8 cellular contexts compared by ENCODE assay signal in genomic region chr22:36384766-36385400, GRCh38. TPM values are rescaled to one million over a fixed set of nuclear protein-coding genes. Genes with fewer than 3 reads are reported as not detected.
DNase-seq lines count a peak whose midpoint lies in the region; ATAC-seq, FAIRE-seq and TF ChIP-seq lines count a peak whose summit lies in the region.

No MANE protein-coding gene starts in this region.

- TF ChIP-seq CTCF in AG04449 (IDR thresholded peaks at IDR 0.05; ENCODE audit: insufficient read depth, low read length, missing control alignments) = no peak
- TF ChIP-seq CTCF in nephron progenitor cell (IDR thresholded peaks at IDR 0.05) = no peak

- H3K27ac Mint-ChIP-seq in T-helper 2 cell treated with Interferon-gamma antibody and Interleukin-4, amounts not matched to agents 5 μg/mL and 100 μg/mL, for 36 hours = peak overlapping the region; percentile 97
- peak overlapping the region; percentile 88 for H3K27ac Mint-ChIP-seq in nephron progenitor cell

- peak overlapping the region; percentile 94 for H3K4me3 Mint-ChIP-seq in T-helper 2 cell treated with Interferon-gamma antibody and Interleukin-4, amounts not matched to agents 5 μg/mL and 100 μg/mL, for 36 hours
- peak overlapping the region; percentile 86 for H3K4me3 Mint-ChIP-seq in nephron progenitor cell

- H3K36me3 Mint-ChIP-seq in T-helper 2 cell treated with Interferon-gamma antibody and Interleukin-4, amounts not matched to agents 5 μg/mL and 100 μg/mL, for 36 hours (ENCODE audit: low read depth) = peaks cover 50% of the 10 kb centered on the region
- peaks cover 6% of the 10 kb centered on the region for H3K36me3 Mint-ChIP-seq in nephron progenitor cell (ENCODE audit: low read depth)

- H3F3A ChIP-seq in GM23248 (ENCODE audit: insufficient read depth) = peaks cover 52% of the 10 kb centered on the region

- peaks cover 49% of the 10 kb centered on the region for H3K4me1 Mint-ChIP-seq in T-helper 2 cell treated with Interferon-gamma antibody and Interleukin-4, amounts not matched to agents 5 μg/mL and 100 μg/mL, for 36 hours (ENCODE audit: low read depth)
- H3K4me1 Mint-ChIP-seq in nephron progenitor cell = peaks cover 37% of the 10 kb centered on the region

- H3K79me2 ChIP-seq in GM23248 (ENCODE audit: insufficient read depth) = peaks cover 85% of the 10 kb centered on the region

- in situ Hi-C loops in GM23248 (cut with MboI) = no loop called here

- no peak overlapping the region for H2AFZ ChIP-seq in GM23248

- CTCF ChIA-PET in AG04449 (lab: Yijun Ruan, JAX) = interaction anchor here (1.0 to 5.4 kb wide), 4 partner anchors 18 to 102 kb away, joined by 3 to 69 read pairs (median 3); no protein-coding TSS in a partner anchor

- no peaks in the 10 kb centered on the region for H3K27me3 Mint-ChIP-seq in T-helper 2 cell treated with Interferon-gamma antibody and Interleukin-4, amounts not matched to agents 5 μg/mL and 100 μg/mL, for 36 hours (ENCODE audit: low read depth)
- no peaks in the 10 kb centered on the region for H3K27me3 Mint-ChIP-seq in nephron progenitor cell (ENCODE audit: low read depth, poor library complexity)

- H3K4me2 ChIP-seq in GM23248 (ENCODE audit: unreplicated experiment) = peak overlapping the region; percentile 88

- H3K4me1 ChIP-seq in GM23248 (ENCODE audit: insufficient read depth) = peaks cover 40% of the 10 kb centered on the region

- H4K20me1 ChIP-seq in GM23248 (ENCODE audit: insufficient read depth) = peaks cover 22% of the 10 kb centered on the region

- no peaks in the 10 kb centered on the region for H3K27me3 ChIP-seq in GM23248 (replicated peaks; ENCODE audit: insufficient read depth)

- H3K4me3 ChIP-seq in AG04449 (ENCODE audit: low read depth, low read length) (peak overlapping the region; percentile 93), GM23248 (peak overlapping the region; percentile 91)

- no peak for DNase-seq in AG04449 (ENCODE audit: low read depth, low spot score)
- peak; percentile 38 for DNase-seq in GM23248
- DNase-seq in T-helper 2 cell treated with Interferon-gamma antibody and Interleukin-4, amounts not matched to agents 5 μg/mL and 100 μg/mL, for 36 hours (ENCODE audit: low spot score) = no peak
- peak; percentile 26 for DNase-seq in nephron progenitor cell
- no peak for DNase-seq in left lobe of liver (ENCODE audit: low spot score)
- no peak for DNase-seq in DMS79 treated with DMSO at 0.1 percent for 48 hours (lab: John Stamatoyannopoulos, UW)

- WGBS in GM23248 (ENCODE audit: low coverage in 1 of 2, low lambda C conversion rate in 2 of 2, missing lambda C conversion rate in 2 of 2), 2 experiments = 9 to 12% methylated on average over 6 of the region's 6 CpGs

- FAIRE-seq in endometrium (lab: Jason Lieb, UNC) = peak; percentile 94

- no peaks in the 10 kb centered on the region for H3K9me2 ChIP-seq in GM23248 (ENCODE audit: insufficient read depth)

- no peaks in the 10 kb centered on the region for H3K9me3 ChIP-seq in GM23248 (ENCODE audit: low read depth)

- H3K27ac ChIP-seq in GM23248 = peak overlapping the region; percentile 82

- no peaks in the 10 kb centered on the region for H3K36me3 ChIP-seq in GM23248 (ENCODE audit: low read depth)

- POLR2A ChIA-PET in AG04449 (lab: Yijun Ruan, JAX) = interaction anchor here (0.8 to 6.6 kb wide), 6 partner anchors 12 to 82 kb away, joined by 3 to 172 read pairs (median 4); no protein-coding TSS in a partner anchor

- no peak for ATAC-seq in HG03521 (IDR thresholded peaks at IDR 0.05; ENCODE audit: unreplicated experiment)
- no peak for ATAC-seq in left lobe of liver

- H3K9ac ChIP-seq in GM23248 = peak overlapping the region; percentile 87

- no peaks in the 10 kb centered on the region for H3K9me3 Mint-ChIP-seq in T-helper 2 cell treated with Interferon-gamma antibody and Interleukin-4, amounts not matched to agents 5 μg/mL and 100 μg/mL, for 36 hours
- H3K9me3 Mint-ChIP-seq in nephron progenitor cell = no peaks in the 10 kb centered on the region

RNA-seq across cellular contexts. Expression of gene MYH9, which starts 2.9 kb away (rescaled TPM):
- total RNA-seq in GM23248 (2014; rRNA removed; shearing (Covaris generic)) = 420 and 453 TPM in 2 replicates
- 282 and 287 TPM in 2 replicates for polyA plus RNA-seq in GM23248 (2016; fragmentation: Nextera tagmentation; extraction: Ambion mirVana)
- 204 TPM for total RNA-seq in left lobe of liver

Comparison
In these comparisons a context has a peak if more than half of its experiments do, and no peak if none do; other contexts are left out.
1. DNase-seq: peak in GM23248 (single experiment) and nephron progenitor cell (single experiment); none in AG04449 (single experiment), T-helper 2 cell treated with Interferon-gamma antibody and Interleukin-4, amounts not matched to agents 5 μg/mL and 100 μg/mL, for 36 hours (single experiment), left lobe of liver (single experiment) and DMS79 treated with DMSO at 0.1 percent for 48 hours (single experiment).